Comparison of ENCODE assay signal across 16 cellular contexts in genomic region chr5:68725905-68726683, GRCh38.
"Had no signal": no experiment of that assay in that cellular context is flagged by ENCODE, and none has a peak within 500 bp of the region (broad histone marks: within the 10 kb centered on the region; RNA-seq: fewer than 3 reads in every experiment).

No MANE protein-coding gene starts in this region.

- ATAC-seq: activated CD8-positive, alpha-beta T cell treated with anti-CD3 and anti-CD28 coated beads for 36 hours; activated T-cell treated with anti-CD3 and anti-CD28 coated beads, Interleukin-2, amount 50 U/mL, for 4 hours; gastroesophageal sphincter; lower lobe of right lung; stimulated activated naive CD8-positive, alpha-beta T cell treated with anti-CD3 and anti-CD28 coated beads, Interleukin-15, amount 100 ng/mL, for 72 hours had no signal

- H3K36me3 ChIP-seq: gastroesophageal sphincter, lower lobe of right lung, suprapubic skin, vagina had no signal

- H3K27me3 ChIP-seq: gastroesophageal sphincter, suprapubic skin, vagina had no signal

- H3K4me3 ChIP-seq: gastroesophageal sphincter, lower lobe of right lung, suprapubic skin, vagina had no signal

- H3K27ac ChIP-seq: gastroesophageal sphincter, lower lobe of right lung, suprapubic skin, vagina had no signal

- H3K9me3 ChIP-seq: gastroesophageal sphincter, lower lobe of right lung, suprapubic skin, vagina had no signal

- DNase-seq: activated CD4-positive, alpha-beta T cell treated with anti-CD3 and anti-CD28 coated beads for 48 hours; activated CD4-positive, CD25-positive, alpha-beta regulatory T cell; activated CD8-positive, alpha-beta T cell treated with anti-CD3 and anti-CD28 coated beads for 36 hours; activated naive CD4-positive, alpha-beta T cell treated with anti-CD3 and anti-CD28 coated beads for 36 hours; activated T-cell treated with anti-CD3 and anti-CD28 coated beads, Interleukin-2, amount 50 U/mL, for 4 hours; aorta; cerebellar nuclear complex; cortex of kidney; effector CD4-positive, alpha-beta T cell; lower lobe of right lung; stimulated activated naive CD8-positive, alpha-beta T cell treated with anti-CD3 and anti-CD28 coated beads, Interleukin-15, amount 100 ng/mL, for 72 hours; T-cell; trophoblast cell had no signal
